ENCODE assay signal across 30 cellular contexts in the genomic region with DNA sequence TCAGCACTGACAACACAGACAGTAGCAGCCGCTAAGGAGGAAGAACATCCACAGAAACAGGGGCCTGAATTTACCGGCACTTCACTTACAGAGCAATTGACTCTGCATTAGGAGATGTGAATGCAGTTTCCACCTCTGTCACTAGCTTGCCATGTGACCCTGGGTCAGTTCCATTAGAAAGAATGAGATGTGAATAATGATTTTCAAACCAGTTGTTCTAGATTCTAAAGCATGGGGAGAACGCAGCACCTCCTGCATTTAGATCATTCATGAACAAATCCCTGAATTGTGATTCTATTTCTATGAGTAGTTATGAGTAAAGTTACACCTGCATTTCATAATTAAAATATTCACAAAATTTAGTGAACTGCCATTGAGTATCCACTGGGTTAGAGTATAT.
"Had no signal": no experiment of that assay in that cellular context is flagged by ENCODE, and none has a peak within 500 bp of the region (broad histone marks: within the 10 kb centered on the region; RNA-seq: fewer than 3 reads in every experiment).

No MANE protein-coding gene starts in this region.

- H3K4me3 ChIP-seq: adrenal gland, breast epithelium, cardiac muscle cell, colonic mucosa, esophagus muscularis mucosa had no signal

- H3K4me1 ChIP-seq: adrenal gland, breast epithelium, colonic mucosa, esophagus muscularis mucosa had no signal

- DNase-seq: activated CD4-positive, alpha-beta memory T cell treated with anti-CD3 and anti-CD28 coated beads for 36 hours; activated CD4-positive, alpha-beta T cell treated with anti-CD3 and anti-CD28 coated beads for 36 hours; activated CD4-positive, alpha-beta T cell treated with anti-CD3 and anti-CD28 coated beads, Interleukin-2, amount 10 ng/mL, durations not matched to agents 24 days and 14 days; activated CD4-positive, CD25-positive, alpha-beta regulatory T cell; activated CD4-positive, CD25-positive, alpha-beta regulatory T cell treated with anti-CD3 and anti-CD28 coated beads, Interleukin-2, amount 50 U/mL, for 72 hours; activated CD8-positive, alpha-beta memory T cell treated with anti-CD3 and anti-CD28 coated beads, Interleukin-2, amount 10 ng/mL, durations not matched to agents 7 days and 5 days; activated CD8-positive, alpha-beta memory T cell treated with anti-CD3 and anti-CD28 coated beads, Interleukin-2, amount 50 U/mL, for 4 hours; activated CD8-positive, alpha-beta T cell treated with anti-CD3 and anti-CD28 coated beads, Interleukin-2, amount 10 ng/mL, durations not matched to agents 7 days and 5 days; activated effector memory CD4-positive, alpha-beta T cell treated with anti-CD3 and anti-CD28 coated beads, Interleukin-2, amount 50 U/mL, for 16 hours; activated naive CD4-positive, alpha-beta T cell treated with anti-CD3 and anti-CD28 coated beads for 36 hours; activated naive CD8-positive, alpha-beta T cell treated with anti-CD3 and anti-CD28 coated beads for 36 hours; activated naive CD8-positive, alpha-beta T cell treated with anti-CD3 and anti-CD28 coated beads, Interleukin-2, amount 50 U/mL, for 24 hours; activated T-cell treated with anti-CD3 and anti-CD28 coated beads, Interleukin-2, amount 50 U/mL, for 1 hour; activated T-cell treated with anti-CD3 and anti-CD28 coated beads, Interleukin-2, amount 50 U/mL, for 48 hours; adrenal gland; amygdala; aorta; central memory CD4-positive, alpha-beta T cell; cerebellar nuclear complex; colonic mucosa; effector CD8-positive, alpha-beta T cell; T-helper 2 cell had no signal

- H3K4me1 Mint-ChIP-seq: activated CD8-positive, alpha-beta memory T cell treated with anti-CD3 and anti-CD28 coated beads, Interleukin-2, amount 10 ng/mL, durations not matched to agents 7 days and 5 days; activated naive CD8-positive, alpha-beta T cell treated with anti-CD3 and anti-CD28 coated beads, Interleukin-2, amount 50 U/mL, for 24 hours; brain had no signal

- H3K27me3 ChIP-seq: adrenal gland, breast epithelium, cardiac muscle cell, colonic mucosa, esophagus muscularis mucosa had no signal

- H3K27me3 Mint-ChIP-seq: activated CD4-positive, alpha-beta memory T cell treated with anti-CD3 and anti-CD28 coated beads for 36 hours; activated CD4-positive, alpha-beta T cell treated with anti-CD3 and anti-CD28 coated beads, Interleukin-2, amount 10 ng/mL, durations not matched to agents 24 days and 14 days; activated CD8-positive, alpha-beta memory T cell treated with anti-CD3 and anti-CD28 coated beads, Interleukin-2, amount 10 ng/mL, durations not matched to agents 7 days and 5 days; activated naive CD4-positive, alpha-beta T cell treated with anti-CD3 and anti-CD28 coated beads, Interleukin-2, amount 50 U/mL, for 24 hours had no signal

- H3K9me3 Mint-ChIP-seq: activated CD4-positive, alpha-beta memory T cell treated with anti-CD3 and anti-CD28 coated beads for 36 hours; activated CD4-positive, alpha-beta T cell treated with anti-CD3 and anti-CD28 coated beads, Interleukin-2, amount 10 ng/mL, durations not matched to agents 24 days and 14 days; activated naive CD4-positive, alpha-beta T cell treated with anti-CD3 and anti-CD28 coated beads for 36 hours; activated naive CD4-positive, alpha-beta T cell treated with anti-CD3 and anti-CD28 coated beads, Interleukin-2, amount 50 U/mL, for 24 hours; activated naive CD8-positive, alpha-beta T cell treated with anti-CD3 and anti-CD28 coated beads for 36 hours; activated naive CD8-positive, alpha-beta T cell treated with anti-CD3 and anti-CD28 coated beads, Interleukin-2, amount 50 U/mL, for 24 hours; activated T-helper 1 cell treated with anti-CD3 and anti-CD28 coated beads, Interleukin-12 subunit alpha, Interleukin-12 subunit beta, Interleukin-2, Interleukin-4 antibody, amounts not matched to agents 30 ng/mL and 10 ng/mL and 1 ng/mL, durations not matched to agents 14 hours and 24 hours and 36 hours; activated T-helper 2 cell treated with anti-CD3 and anti-CD28 coated beads, Interferon-gamma antibody, Interleukin-2, Interleukin-4, amounts not matched to agents 10 μg/mL and 5 μg/mL and 100 μg/mL, durations not matched to agents 14 hours and 24 hours and 36 hours had no signal

- H3K27ac Mint-ChIP-seq: activated CD4-positive, alpha-beta memory T cell treated with anti-CD3 and anti-CD28 coated beads for 36 hours; activated CD4-positive, alpha-beta T cell treated with anti-CD3 and anti-CD28 coated beads for 36 hours; activated CD4-positive, alpha-beta T cell treated with anti-CD3 and anti-CD28 coated beads, Interleukin-2, amount 10 ng/mL, durations not matched to agents 24 days and 14 days; activated CD8-positive, alpha-beta memory T cell treated with anti-CD3 and anti-CD28 coated beads, Interleukin-2, amount 10 ng/mL, durations not matched to agents 7 days and 5 days; activated CD8-positive, alpha-beta T cell treated with anti-CD3 and anti-CD28 coated beads, Interleukin-2, amount 10 ng/mL, durations not matched to agents 7 days and 5 days; activated naive CD4-positive, alpha-beta T cell treated with anti-CD3 and anti-CD28 coated beads for 36 hours; activated naive CD4-positive, alpha-beta T cell treated with anti-CD3 and anti-CD28 coated beads, Interleukin-2, amount 50 U/mL, for 24 hours; activated naive CD8-positive, alpha-beta T cell treated with anti-CD3 and anti-CD28 coated beads for 36 hours; activated naive CD8-positive, alpha-beta T cell treated with anti-CD3 and anti-CD28 coated beads, Interleukin-2, amount 50 U/mL, for 24 hours; activated T-helper 1 cell treated with anti-CD3 and anti-CD28 coated beads, Interleukin-12 subunit alpha, Interleukin-12 subunit beta, Interleukin-2, Interleukin-4 antibody, amounts not matched to agents 30 ng/mL and 10 ng/mL and 1 ng/mL, durations not matched to agents 14 hours and 24 hours and 36 hours; activated T-helper 2 cell treated with anti-CD3 and anti-CD28 coated beads, Interferon-gamma antibody, Interleukin-2, Interleukin-4, amounts not matched to agents 10 μg/mL and 5 μg/mL and 100 μg/mL, durations not matched to agents 14 hours and 24 hours and 36 hours; brain had no signal

- H3K36me3 Mint-ChIP-seq: activated CD4-positive, alpha-beta memory T cell treated with anti-CD3 and anti-CD28 coated beads for 36 hours; activated CD8-positive, alpha-beta memory T cell treated with anti-CD3 and anti-CD28 coated beads, Interleukin-2, amount 10 ng/mL, durations not matched to agents 7 days and 5 days; activated naive CD4-positive, alpha-beta T cell treated with anti-CD3 and anti-CD28 coated beads, Interleukin-2, amount 50 U/mL, for 24 hours; activated naive CD8-positive, alpha-beta T cell treated with anti-CD3 and anti-CD28 coated beads for 36 hours; brain had no signal

- H3K4me3 Mint-ChIP-seq: activated CD4-positive, alpha-beta memory T cell treated with anti-CD3 and anti-CD28 coated beads for 36 hours; activated CD4-positive, alpha-beta T cell treated with anti-CD3 and anti-CD28 coated beads for 36 hours; activated CD4-positive, alpha-beta T cell treated with anti-CD3 and anti-CD28 coated beads, Interleukin-2, amount 10 ng/mL, durations not matched to agents 24 days and 14 days; activated CD8-positive, alpha-beta memory T cell treated with anti-CD3 and anti-CD28 coated beads, Interleukin-2, amount 10 ng/mL, durations not matched to agents 7 days and 5 days; activated CD8-positive, alpha-beta T cell treated with anti-CD3 and anti-CD28 coated beads, Interleukin-2, amount 10 ng/mL, durations not matched to agents 7 days and 5 days; activated naive CD4-positive, alpha-beta T cell treated with anti-CD3 and anti-CD28 coated beads for 36 hours; activated naive CD4-positive, alpha-beta T cell treated with anti-CD3 and anti-CD28 coated beads, Interleukin-2, amount 50 U/mL, for 24 hours; activated naive CD8-positive, alpha-beta T cell treated with anti-CD3 and anti-CD28 coated beads for 36 hours; activated naive CD8-positive, alpha-beta T cell treated with anti-CD3 and anti-CD28 coated beads, Interleukin-2, amount 50 U/mL, for 24 hours; activated T-helper 1 cell treated with anti-CD3 and anti-CD28 coated beads, Interleukin-12 subunit alpha, Interleukin-12 subunit beta, Interleukin-2, Interleukin-4 antibody, amounts not matched to agents 30 ng/mL and 10 ng/mL and 1 ng/mL, durations not matched to agents 14 hours and 24 hours and 36 hours; brain had no signal

- H3K9me3 ChIP-seq: adrenal gland, breast epithelium, colonic mucosa, esophagus muscularis mucosa had no signal

- H3K27ac ChIP-seq: adrenal gland, breast epithelium, cardiac muscle cell, colonic mucosa, epithelial cell of prostate, esophagus muscularis mucosa had no signal

- ATAC-seq: activated CD4-positive, alpha-beta T cell treated with anti-CD3 and anti-CD28 coated beads for 36 hours; activated CD8-positive, alpha-beta memory T cell treated with anti-CD3 and anti-CD28 coated beads, Interleukin-2, amount 10 ng/mL, durations not matched to agents 7 days and 5 days; activated CD8-positive, alpha-beta T cell treated with anti-CD3 and anti-CD28 coated beads, Interleukin-2, amount 10 ng/mL, durations not matched to agents 7 days and 5 days; activated naive CD8-positive, alpha-beta T cell treated with anti-CD3 and anti-CD28 coated beads, Interleukin-2, amount 50 U/mL, for 24 hours had no signal

- H3K36me3 ChIP-seq: adrenal gland, breast epithelium, cardiac muscle cell, colonic mucosa, esophagus muscularis mucosa had no signal
